In genomic region chr22:32240461-32240860, GRCh38 we compare ENCODE assay signal across 1 cellular context.
A peak's percentile ranks its signal among the peaks of the same experiment; 100 is the strongest.
TF ChIP-seq lines count a peak whose summit lies in the region.

No MANE protein-coding gene starts in this region.

TF ChIP-seq in HepG2, 621 proteins besides CTCF, POLR2A, EP300 and RAD21:
- TF ChIP-seq CEBPB (IDR thresholded peaks at IDR 0.05; ENCODE audit: borderline replicate concordance, low read depth, low read length), result peak; percentile 75
- TF ChIP-seq ZNF800 (CRISPR knock-in tag; IDR thresholded peaks at IDR 0.05), result no peak
- TF ChIP-seq ZNF362 (CRISPR knock-in tag; IDR thresholded peaks at IDR 0.05; ENCODE audit: borderline replicate concordance), result no peak
- TF ChIP-seq ZNF773 (CRISPR knock-in tag; IDR thresholded peaks at IDR 0.05; ENCODE audit: borderline replicate concordance), result no peak
